8 cellular contexts compared by ENCODE assay signal in the genomic region with DNA sequence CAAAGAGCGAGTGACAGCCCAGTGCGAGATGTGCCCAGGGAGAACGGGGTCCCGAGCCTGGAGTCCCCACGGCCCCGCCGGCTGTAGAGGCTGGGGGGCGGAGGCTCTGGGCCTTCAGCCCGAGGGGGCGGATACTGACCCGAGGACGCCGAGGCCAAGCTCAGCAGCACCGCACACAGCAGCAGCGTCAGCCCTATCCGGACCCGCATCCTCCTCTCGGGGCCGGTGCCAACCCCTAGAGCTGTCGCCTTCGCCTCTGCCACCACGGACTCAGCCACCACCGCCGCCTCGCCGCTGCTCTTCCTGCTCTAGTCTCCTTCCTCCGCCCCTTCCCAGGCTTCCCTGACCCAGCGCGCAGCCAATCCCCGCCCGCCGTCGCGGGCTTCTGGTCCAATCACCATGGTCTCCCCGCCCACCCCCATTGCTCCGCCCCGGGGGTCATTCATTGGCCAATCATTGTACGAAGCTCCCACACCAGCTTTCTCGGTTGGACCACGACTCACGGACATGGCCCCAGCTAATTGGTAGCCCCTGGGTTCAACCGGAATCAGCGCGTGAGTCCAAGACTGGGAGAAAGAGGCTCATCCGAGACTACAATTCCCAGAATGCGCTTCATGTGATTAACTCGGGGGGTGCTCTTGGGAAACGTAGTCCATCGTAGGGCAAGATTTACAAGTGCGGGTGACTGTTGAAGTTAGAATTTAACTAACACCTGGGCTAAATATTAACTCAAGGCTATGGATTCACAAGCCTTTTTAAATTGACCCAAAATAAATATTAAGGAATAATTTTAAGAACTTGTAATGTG. TPM values are rescaled to one million over a fixed set of nuclear protein-coding genes. Genes with fewer than 3 reads are reported as not detected.
A peak's percentile ranks its signal among the peaks of the same experiment; 100 is the strongest.
DNase-seq lines count a peak whose midpoint lies in the region; ATAC-seq and TF ChIP-seq lines count a peak whose summit lies in the region.

A gene (minus strand): TSS at position 318 of the 808 bp plus-strand sequence. CDS start 109 bp downstream, at position 209.

- peak; percentile 98 for ATAC-seq in GM19324 (IDR thresholded peaks at IDR 0.05; ENCODE audit: low FRiP score, unreplicated experiment)
- ATAC-seq in HG03469 (IDR thresholded peaks at IDR 0.05; ENCODE audit: unreplicated experiment) = peak; percentile 85

- TF ChIP-seq CTCF in BJ (IDR thresholded peaks at IDR 0.05; ENCODE audit: insufficient read depth, low read depth, low read length) (no peak), coronary artery (IDR thresholded peaks at IDR 0.05) (no peak)

- H3K4me3 ChIP-seq in BJ (ENCODE audit: low read depth, low read length) (peak within 1 kb of the TSS; percentile 80), coronary artery (peak within 1 kb of the TSS; percentile 98)

- CTCF ChIA-PET in BJ (lab: Yijun Ruan, JAX) = no interaction called here

- H3K27me3 ChIP-seq in BJ (ENCODE audit: control insufficient read depth, insufficient read depth, low read length) (no peaks in the 10 kb centered on the region), layer of hippocampus (ENCODE audit: control insufficient read depth, insufficient read depth, low read length) (no peaks in the 10 kb centered on the region)

- peak within 1 kb of the TSS; percentile 98 for H3K4me3 Mint-ChIP-seq in activated CD4-positive, alpha-beta T cell treated with anti-CD3 and anti-CD28 coated beads, Interleukin-2, amount 10 ng/mL, durations not matched to agents 24 days and 14 days

- peaks cover 4% of the 10 kb centered on the region for H3K36me3 Mint-ChIP-seq in activated CD4-positive, alpha-beta T cell treated with anti-CD3 and anti-CD28 coated beads, Interleukin-2, amount 10 ng/mL, durations not matched to agents 24 days and 14 days (ENCODE audit: low read depth)

- H3K27me3 Mint-ChIP-seq in activated CD4-positive, alpha-beta T cell treated with anti-CD3 and anti-CD28 coated beads, Interleukin-2, amount 10 ng/mL, durations not matched to agents 24 days and 14 days = peaks cover 3% of the 10 kb centered on the region

- no peaks in the 10 kb centered on the region for H3K36me3 ChIP-seq in BJ (ENCODE audit: control insufficient read depth, insufficient read depth, low read length)

- intact Hi-C loops in activated CD4-positive, alpha-beta T cell treated with anti-CD3 and anti-CD28 coated beads, Interleukin-2, amount 10 ng/mL, durations not matched to agents 24 days and 14 days (cut with micrococcal nuclease) = loop anchor here (1.0 to 5.0 kb wide), 3 partner anchors 59 to 591 kb away; a partner anchor contains a TSS

- H3K27ac Mint-ChIP-seq in activated CD4-positive, alpha-beta T cell treated with anti-CD3 and anti-CD28 coated beads, Interleukin-2, amount 10 ng/mL, durations not matched to agents 24 days and 14 days = peak within 1 kb of the TSS; percentile 91

- peak; percentile 99 for DNase-seq in BJ (ENCODE audit: low read depth)
- peak; percentile 98 for DNase-seq in NCI-H526 treated with DMSO at 0.1 percent for 48 hours (lab: John Stamatoyannopoulos, UW)
- DNase-seq in activated CD4-positive, alpha-beta T cell treated with anti-CD3 and anti-CD28 coated beads, Interleukin-2, amount 10 ng/mL, durations not matched to agents 24 days and 14 days = peak; percentile 100
- DNase-seq in coronary artery (ENCODE audit: low spot score) = peak; percentile 100
- peak; percentile 99 for DNase-seq in stimulated activated CD4-positive, alpha-beta T cell treated with anti-CD3 and anti-CD28 coated beads, Interleukin-1b, Interleukin-23, amount 100 ng/mL, for 4 hours (ENCODE audit: low read depth in 2 of 2)

- peaks cover 33% of the 10 kb centered on the region for H3K4me1 Mint-ChIP-seq in activated CD4-positive, alpha-beta T cell treated with anti-CD3 and anti-CD28 coated beads, Interleukin-2, amount 10 ng/mL, durations not matched to agents 24 days and 14 days

- H3K27ac ChIP-seq in coronary artery (peak within 1 kb of the TSS; percentile 71 to 85), layer of hippocampus (ENCODE audit: low read depth, low read length) (peak within 1 kb of the TSS; percentile 53)

- POLR2A ChIA-PET in BJ (lab: Charles Lee) = interaction anchor here (0.6 to 0.7 kb wide), 2 partner anchors 16 to 1914 kb away, joined by 3 read pairs; no protein-coding TSS in a partner anchor

- H3K9me3 Mint-ChIP-seq in activated CD4-positive, alpha-beta T cell treated with anti-CD3 and anti-CD28 coated beads, Interleukin-2, amount 10 ng/mL, durations not matched to agents 24 days and 14 days = peaks cover 5% of the 10 kb centered on the region

RNA-seq across cellular contexts. Expression of the gene that starts here (rescaled TPM):
- polyA plus RNA-seq in BJ (2011; rRNA removed) = 21.7 and 35.5 TPM in 2 replicates
- polyA minus RNA-seq in BJ (2011; rRNA and poly(A)+ RNA removed) = 21.8 and 26.0 TPM in 2 replicates
- total RNA-seq in activated CD4-positive, alpha-beta T cell treated with anti-CD3 and anti-CD28 coated beads, Interleukin-2, amount 10 ng/mL, durations not matched to agents 24 days and 14 days = 57.4 and 58.8 TPM in 2 replicates

Comparison
In these comparisons a context has a peak if more than half of its experiments do, and no peak if none do; other contexts are left out.
1. Peak in every context shown above with its lines: DNase-seq, ATAC-seq, H3K4me3 ChIP-seq and H3K27ac ChIP-seq.